Comparison of ENCODE assay signal across 20 cellular contexts in the genomic region with DNA sequence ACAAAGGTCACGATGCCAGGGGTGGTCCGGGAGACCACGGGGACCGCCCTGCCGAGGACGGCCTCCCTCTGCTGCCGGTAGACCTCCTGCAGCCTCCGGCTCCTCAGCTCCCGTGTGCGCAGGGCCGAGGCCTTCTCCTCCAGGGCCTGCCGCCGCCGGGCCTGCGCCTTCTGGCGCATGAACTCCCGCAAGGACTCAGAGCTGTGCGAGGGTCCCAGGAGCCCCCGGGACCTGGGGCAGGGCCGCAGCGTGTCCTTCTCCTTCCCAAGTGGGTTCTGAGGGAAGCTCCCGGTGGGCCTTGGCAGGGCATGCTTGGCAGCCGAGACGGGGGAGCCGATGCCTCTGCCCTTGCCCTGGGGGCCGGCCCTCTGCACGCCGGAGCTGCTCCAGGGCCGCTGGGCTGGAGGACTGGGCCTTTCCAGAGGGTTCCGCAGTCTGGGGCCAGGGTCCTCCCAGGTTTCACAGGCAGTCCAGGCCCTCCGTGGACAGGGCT. TPM values are rescaled to one million over a fixed set of nuclear protein-coding genes. Genes with fewer than 3 reads are reported as not detected.
DNase-seq lines count a peak whose midpoint lies in the region; ATAC-seq and TF ChIP-seq lines count a peak whose summit lies in the region.
"Had no signal": no experiment of that assay in that cellular context is flagged by ENCODE, and none has a peak within 500 bp of the region (broad histone marks: within the 10 kb centered on the region; RNA-seq: fewer than 3 reads in every experiment).

No MANE protein-coding gene starts in this region.

- H3K18ac ChIP-seq in neuronal stem cell (ENCODE audit: low read length), result peak overlapping the region; percentile 19

- H3K27me3 ChIP-seq in right cardiac atrium (ENCODE audit: control insufficient read depth, insufficient read depth) (no peaks in the 10 kb centered on the region), left ventricle myocardium inferior (ENCODE audit: low read depth) (peaks cover 62% of the 10 kb centered on the region), neuronal stem cell (ENCODE audit: control insufficient read depth in 3 of 3, insufficient read depth in 3 of 3, low read depth in 1 of 3, low read length in 3 of 3) (peaks cover 0 to 51% (median 2%) of the 10 kb centered on the region in 3 experiments)
- H3K27me3 ChIP-seq: BLaER1 treated with 17β-estradiol and CSF1 and Interleukin-3, amounts not matched to agents 10 nM and 100 nM had no signal

- H3K4me2 ChIP-seq in neuronal stem cell (ENCODE audit: insufficient read depth, low read length, poor library complexity, severe bottlenecking), result no peak overlapping the region
- H3K4me2 ChIP-seq: BLaER1 treated with 17β-estradiol and CSF1 and Interleukin-3, amounts not matched to agents 10 nM and 100 nM had no signal

- H3K27ac ChIP-seq in right cardiac atrium (ENCODE audit: low read length) (no peak overlapping the region), left ventricle myocardium inferior (replicated peaks) (no peak overlapping the region), neuronal stem cell (replicated peaks; ENCODE audit: low read length) (no peak overlapping the region)
- H3K27ac ChIP-seq: 22Rv1; BLaER1 treated with 17β-estradiol and CSF1 and Interleukin-3, amounts not matched to agents 10 nM and 100 nM; GM23248 had no signal

- H3K9me3 ChIP-seq in right cardiac atrium (ENCODE audit: control insufficient read depth, low read length) (no peaks in the 10 kb centered on the region), left ventricle myocardium inferior (replicated peaks) (no peaks in the 10 kb centered on the region), neuronal stem cell (replicated peaks in 1 of 2; ENCODE audit: control insufficient read depth in 2 of 2, insufficient read depth in 1 of 2, low read depth in 1 of 2, low read length in 2 of 2) (peaks cover 0 to 14% of the 10 kb centered on the region in 2 donors)

- peak overlapping the region; percentile 64 for H2BK15ac ChIP-seq in neuronal stem cell (ENCODE audit: low read length)

- no peak overlapping the region for H3K4me3 ChIP-seq in right cardiac atrium (ENCODE audit: low read length)
- H3K4me3 ChIP-seq in left ventricle myocardium inferior, result no peak overlapping the region
- H3K4me3 ChIP-seq in neuronal stem cell (ENCODE audit: low read length in 2 of 2), result no peak overlapping the region
- H3K4me3 ChIP-seq: BLaER1 treated with 17β-estradiol and CSF1 and Interleukin-3, amounts not matched to agents 10 nM and 100 nM; GM12878; GM23248 had no signal

- H3K4ac ChIP-seq in neuronal stem cell (ENCODE audit: low read length), result no peak overlapping the region

- no peak overlapping the region for H3K14ac ChIP-seq in neuronal stem cell (ENCODE audit: low read length)

- H3K79me1 ChIP-seq in neuronal stem cell (ENCODE audit: low read depth, low read length), result no peaks in the 10 kb centered on the region

- no peaks in the 10 kb centered on the region for H3K4me1 ChIP-seq in right cardiac atrium (ENCODE audit: control insufficient read depth, insufficient read depth, low read length)
- H3K4me1 ChIP-seq in left ventricle myocardium inferior, result no peaks in the 10 kb centered on the region
- H3K4me1 ChIP-seq in neuronal stem cell (ENCODE audit: control insufficient read depth in 2 of 2, insufficient read depth in 1 of 2, low read depth in 1 of 2, low read length in 2 of 2), result peaks cover 2% of the 10 kb centered on the region in 2 donors

- no peak overlapping the region for H3K23ac ChIP-seq in neuronal stem cell (ENCODE audit: low read depth, low read length, poor library complexity)

- ATAC-seq in Right ventricle myocardium inferior, result no peak
- no peak for ATAC-seq in right cardiac atrium
- ATAC-seq: GM12878 had no signal

- H2BK120ac ChIP-seq in neuronal stem cell (ENCODE audit: low read depth, low read length), result peak overlapping the region; percentile 17

- H3K36me3 ChIP-seq in left ventricle myocardium inferior (no peaks in the 10 kb centered on the region), neuronal stem cell (replicated peaks in 1 of 2; ENCODE audit: control insufficient read depth in 2 of 2, insufficient read depth in 2 of 2, low read length in 2 of 2) (no peaks in the 10 kb centered on the region)
- H3K36me3 ChIP-seq: BLaER1 treated with 17β-estradiol and CSF1 and Interleukin-3, amounts not matched to agents 10 nM and 100 nM had no signal

- H4K91ac ChIP-seq in neuronal stem cell (ENCODE audit: low read depth, low read length, poor library complexity), result no peak overlapping the region

- no peak overlapping the region for H4K8ac ChIP-seq in neuronal stem cell (ENCODE audit: low read depth, low read length)

- 87% methylated on average over 31 of the region's 31 CpGs for WGBS in right cardiac atrium
- no CpG with 5 or more reads among the region's 31 CpGs for WGBS in neuronal stem cell (ENCODE audit: extremely low coverage in 2 of 2, insufficient read length in 2 of 2, insufficient replicate concordance in 1 of 2), 2 donors

- peak overlapping the region; percentile 88 for H2AK5ac ChIP-seq in neuronal stem cell (ENCODE audit: low read depth, low read length)

- DNase-seq in Right ventricle myocardium inferior (ENCODE audit: missing footprints), result peak; percentile 50
- DNase-seq in cardiac septum (ENCODE audit: low spot score), result no peak
- DNase-seq in right cardiac atrium, result peak in 2 of 3 donors; percentile 44 to 46
- DNase-seq in left ventricle myocardium inferior, result no peak
- DNase-seq in neuronal stem cell (ENCODE audit: low spot score), result no peak
- DNase-seq in mucosa of gallbladder (ENCODE audit: low spot score), result no peak
- DNase-seq: CD4-positive, alpha-beta T cell; CD8-positive, alpha-beta memory T cell; DMS 273 treated with DMSO at 0.1 percent for 48 hours; DMS79; EL; GDM1; GM23248; H9 had no signal

- TF ChIP-seq CTCF in left ventricle myocardium inferior (IDR thresholded peaks at IDR 0.05; ENCODE audit: borderline replicate concordance), result no peak

- H2BK5ac ChIP-seq in neuronal stem cell (ENCODE audit: low read length), result peak overlapping the region; percentile 60

- peak overlapping the region; percentile 58 for H2BK12ac ChIP-seq in neuronal stem cell (ENCODE audit: low read length)

- H2AFZ ChIP-seq in neuronal stem cell (ENCODE audit: low read length), result no peak overlapping the region
- H2AFZ ChIP-seq: GM23248 had no signal

- intact Hi-C loops in Right ventricle myocardium inferior (cut with DNase I) (no loop called here), cardiac septum (cut with DNase I) (no loop called here), right cardiac atrium (cut with DNase I) (no loop called here), left ventricle myocardium inferior (cut with micrococcal nuclease) (no loop called here)

- H3K9ac ChIP-seq in neuronal stem cell (ENCODE audit: low read depth, low read length, poor library complexity), result no peak overlapping the region
- H3K9ac ChIP-seq: BLaER1 treated with 17β-estradiol and CSF1 and Interleukin-3, amounts not matched to agents 10 nM and 100 nM; GM23248 had no signal

RNA-seq across cellular contexts. Expression of a gene that starts 13.3 kb away (rescaled TPM):
- total RNA-seq in Right ventricle myocardium inferior (not detected), cardiac septum (0.03 TPM), right cardiac atrium (not detected), left ventricle myocardium inferior (not detected), mucosa of gallbladder (1.8 TPM)
- polyA plus RNA-seq in right cardiac atrium, result not detected
- 0.08 TPM for polyA plus RNA-seq in neuronal stem cell (2013, experiment 1 of 2)
- polyA plus RNA-seq in neuronal stem cell (2013, experiment 2 of 2), result 0.08 TPM
- total RNA-seq: CD4-positive, alpha-beta T cell; CD8-positive, alpha-beta memory T cell; GM23248; H4 had no signal
- polyA plus RNA-seq: AG04450; CD14-positive monocyte; CD8-positive, alpha-beta memory T cell; GM23248 had no signal

RNA-seq across cellular contexts. Expression of a gene that starts 36.8 kb away (rescaled TPM):
- total RNA-seq in Right ventricle myocardium inferior (48.6 TPM), cardiac septum (35.1 TPM), right cardiac atrium (10 to 100 TPM; 46.3 to 90.6 (median 71.6) TPM), left ventricle myocardium inferior (69.0 TPM), mucosa of gallbladder (24.6 TPM)
- polyA plus RNA-seq in right cardiac atrium, result 73.3 TPM
- polyA plus RNA-seq in neuronal stem cell (2013, experiment 1 of 2), result 37.4 TPM
- polyA plus RNA-seq in neuronal stem cell (2013, experiment 2 of 2), result 37.2 TPM

RNA-seq across cellular contexts. Expression of a gene that starts 44.9 kb away (rescaled TPM):
- total RNA-seq in Right ventricle myocardium inferior (8.3 TPM), cardiac septum (7.2 TPM), right cardiac atrium (1 to 10 TPM; 5.3 to 9.0 (median 7.5) TPM), left ventricle myocardium inferior (8.0 TPM), mucosa of gallbladder (8.4 TPM)
- 4.5 TPM for polyA plus RNA-seq in right cardiac atrium
- 11.3 TPM for polyA plus RNA-seq in neuronal stem cell (2013, experiment 1 of 2)
- 11.5 TPM for polyA plus RNA-seq in neuronal stem cell (2013, experiment 2 of 2)

Comparison
In these comparisons a context has a peak if more than half of its experiments do, and no peak if none do; other contexts are left out.
1. DNase-seq: peak in Right ventricle myocardium inferior (single experiment) and right cardiac atrium (2 of 3); none in cardiac septum (single experiment), left ventricle myocardium inferior (single experiment), neuronal stem cell (single experiment) and mucosa of gallbladder (single experiment).